ENCODE assay signal across 8 cellular contexts in genomic region chr19:45887311-45887710, GRCh38. TPM values are rescaled to one million over a fixed set of nuclear protein-coding genes. Genes with fewer than 3 reads are reported as not detected.
DNase-seq lines count a peak whose midpoint lies in the region; ATAC-seq and TF ChIP-seq lines count a peak whose summit lies in the region.

No MANE protein-coding gene starts in this region.

- peak overlapping the region; percentile 85 for H3K4me3 Mint-ChIP-seq in activated CD4-positive, alpha-beta memory T cell treated with anti-CD3 and anti-CD28 coated beads for 36 hours
- peak overlapping the region; percentile 96 for H3K4me3 Mint-ChIP-seq in glutamatergic neuron (ENCODE audit: unreplicated experiment)

- DNase-seq in HCT116 (ENCODE audit: low read depth, low spot score) (no peak), glutamatergic neuron (no peak), smooth muscle cell (lab: John Stamatoyannopoulos, UW; ENCODE audit: unreplicated experiment) (no peak), hepatic stellate cell (ENCODE audit: low spot score) (no peak), NCI-H1930 (lab: John Stamatoyannopoulos, UW) (no peak)
- no peak for DNase-seq in activated CD4-positive, alpha-beta memory T cell treated with anti-CD3 and anti-CD28 coated beads for 36 hours

- no peaks in the 10 kb centered on the region for H3K27me3 Mint-ChIP-seq in activated CD4-positive, alpha-beta memory T cell treated with anti-CD3 and anti-CD28 coated beads for 36 hours
- peaks cover 5% of the 10 kb centered on the region for H3K27me3 Mint-ChIP-seq in glutamatergic neuron (ENCODE audit: unreplicated experiment)

- no peaks in the 10 kb centered on the region for H3K9me3 Mint-ChIP-seq in activated CD4-positive, alpha-beta memory T cell treated with anti-CD3 and anti-CD28 coated beads for 36 hours
- H3K9me3 Mint-ChIP-seq in glutamatergic neuron (ENCODE audit: unreplicated experiment), result peaks cover 5% of the 10 kb centered on the region

- H3F3A ChIP-seq in smooth muscle cell (ENCODE audit: low read depth), result peaks cover 8% of the 10 kb centered on the region

- peak overlapping the region; percentile 71 to 75 for H3K4me3 ChIP-seq in HCT116 (replicated peaks in 1 of 2; ENCODE audit: low read depth in 1 of 2, low read length in 2 of 2)
- peak overlapping the region; percentile 67 for H3K4me3 ChIP-seq in smooth muscle cell

- WGBS in smooth muscle cell (ENCODE audit: low lambda C conversion rate), result 75% methylated on average over 5 of the region's 5 CpGs

- no peak for TF ChIP-seq RAD21 in HCT116 (IDR thresholded peaks at IDR 0.05; ENCODE audit: low read depth)

- BruUV-seq in HCT116 (replicated peaks; lab: Mats Ljungman, UMichigan), result TSS peak; percentile 87

- RAD21 ChIA-PET in HCT116 (lab: Charles Lee; ENCODE audit: low non-redundant PET in 1 of 2, low total read pairs in 2 of 2, uncharacterized antibody in 2 of 2, unreplicated experiment in 2 of 2), result interaction anchor here in 1 of 2 experiments (1.0 kb wide), 1 partner anchor 15 kb away, joined by 3 read pairs; the partner anchor contains the start of gene MYPOP

- TF ChIP-seq POLR2A in HCT116 (IDR thresholded peaks at IDR 0.05; ENCODE audit: borderline replicate concordance, extremely low read depth, insufficient read depth, insufficient read length), result no peak

- H3K4me1 ChIP-seq in HCT116 (ENCODE audit: control insufficient read depth in 1 of 2, insufficient read depth in 2 of 2, low read length in 2 of 2) (peaks cover 11 to 32% of the 10 kb centered on the region in 2 experiments), smooth muscle cell (ENCODE audit: low read depth) (peaks cover 18% of the 10 kb centered on the region)

- H3K9me3 ChIP-seq in HCT116 (ENCODE audit: control insufficient read depth in 1 of 2, insufficient read depth in 1 of 2, low read depth in 1 of 2, low read length in 2 of 2), result no peaks in the 10 kb centered on the region
- H3K9me3 ChIP-seq in smooth muscle cell (replicated peaks; ENCODE audit: low read depth), result no peaks in the 10 kb centered on the region

- H3K79me2 ChIP-seq in HCT116 (ENCODE audit: insufficient read depth, low read length), result peaks cover 15% of the 10 kb centered on the region
- peaks cover 18% of the 10 kb centered on the region for H3K79me2 ChIP-seq in smooth muscle cell (ENCODE audit: low read depth)

- H3K27me3 ChIP-seq in HCT116 (ENCODE audit: insufficient read depth, low read length), result no peaks in the 10 kb centered on the region
- no peaks in the 10 kb centered on the region for H3K27me3 ChIP-seq in smooth muscle cell (ENCODE audit: low read depth)

- peak overlapping the region; percentile 82 for H3K9ac ChIP-seq in HCT116 (ENCODE audit: low read length)
- H3K9ac ChIP-seq in smooth muscle cell (ENCODE audit: low read depth), result peak overlapping the region; percentile 97

- CTCF ChIA-PET in HCT116 (lab: Charles Lee), result no interaction called here
- CTCF ChIA-PET in activated CD4-positive, alpha-beta memory T cell treated with anti-CD3 and anti-CD28 coated beads for 36 hours (lab: Charles Lee), result interaction anchor here (1.0 kb wide), 1 partner anchor 16 kb away, joined by 3 read pairs; no protein-coding TSS in a partner anchor

- H3K36me3 ChIP-seq in HCT116 (ENCODE audit: control insufficient read depth in 1 of 2, insufficient read depth in 2 of 2, low read length in 2 of 2) (no peaks in the 10 kb centered on the region), smooth muscle cell (ENCODE audit: low read depth) (no peaks in the 10 kb centered on the region)

- intact Hi-C loops in HCT116 (cut with micrococcal nuclease), result loop anchor here (2.0 kb wide), 1 partner anchor 15 kb away; the partner anchor contains the start of gene MYPOP
- intact Hi-C loops in activated CD4-positive, alpha-beta memory T cell treated with anti-CD3 and anti-CD28 coated beads for 36 hours (cut with micrococcal nuclease), result no loop called here

- H3K36me3 Mint-ChIP-seq in activated CD4-positive, alpha-beta memory T cell treated with anti-CD3 and anti-CD28 coated beads for 36 hours, result peaks cover 4% of the 10 kb centered on the region
- H3K36me3 Mint-ChIP-seq in glutamatergic neuron (ENCODE audit: unreplicated experiment), result no peaks in the 10 kb centered on the region

- H4K20me1 ChIP-seq in HCT116 (ENCODE audit: insufficient read depth) (no peaks in the 10 kb centered on the region), smooth muscle cell (ENCODE audit: low read depth) (peaks cover 23% of the 10 kb centered on the region)

- ATAC-seq in HCT116, result no peak
- ATAC-seq in HG03196 (IDR thresholded peaks at IDR 0.05; ENCODE audit: unreplicated experiment), result no peak
- no peak for ATAC-seq in GM21723 (IDR thresholded peaks at IDR 0.05; ENCODE audit: unreplicated experiment)

- H2AFZ ChIP-seq in HCT116 (ENCODE audit: low read depth, low read length, poor library complexity, severe bottlenecking) (no peak overlapping the region), smooth muscle cell (ENCODE audit: low read depth) (peak overlapping the region; percentile 95)

- POLR2A ChIA-PET in HCT116 (lab: Charles Lee), result interaction anchor here (1.2 kb wide), 1 partner anchor 24 kb away, joined by 3 read pairs; the partner anchor contains the start of gene FOXA3
- POLR2A ChIA-PET in activated CD4-positive, alpha-beta memory T cell treated with anti-CD3 and anti-CD28 coated beads for 36 hours (lab: Charles Lee), result interaction anchor here (3.5 kb wide), 1 partner anchor 15 kb away, joined by 25 read pairs; the partner anchor contains the start of gene MYPOP

- H3K4me1 Mint-ChIP-seq in activated CD4-positive, alpha-beta memory T cell treated with anti-CD3 and anti-CD28 coated beads for 36 hours (ENCODE audit: low read depth), result peaks cover 18% of the 10 kb centered on the region
- H3K4me1 Mint-ChIP-seq in glutamatergic neuron (ENCODE audit: low read depth, unreplicated experiment), result peaks cover 5% of the 10 kb centered on the region

- H3K27ac Mint-ChIP-seq in activated CD4-positive, alpha-beta memory T cell treated with anti-CD3 and anti-CD28 coated beads for 36 hours, result peak overlapping the region; percentile 92
- H3K27ac Mint-ChIP-seq in glutamatergic neuron (ENCODE audit: unreplicated experiment), result peak overlapping the region; percentile 93

- no peak for TF ChIP-seq CTCF in HCT116 (IDR thresholded peaks at IDR 0.05 in 2 of 3, conservative IDR thresholded peaks at IDR 0.05 in 1 of 3; ENCODE audit: borderline replicate concordance in 1 of 3, insufficient read depth in 1 of 3, low read depth in 2 of 3, low read length in 2 of 3)
- TF ChIP-seq CTCF in glutamatergic neuron (IDR thresholded peaks at IDR 0.05; ENCODE audit: partially characterized antibody, unreplicated experiment), result no peak
- TF ChIP-seq CTCF in smooth muscle cell (IDR thresholded peaks at IDR 0.05; ENCODE audit: borderline replicate concordance, insufficient read depth, poor library complexity, severe bottlenecking), result no peak

- peak overlapping the region; percentile 91 for H3K27ac ChIP-seq in HCT116 (ENCODE audit: low read depth, low read length)
- peak overlapping the region; percentile 97 for H3K27ac ChIP-seq in smooth muscle cell (ENCODE audit: low read depth)

- no peaks in the 10 kb centered on the region for H3K9me2 ChIP-seq in HCT116 (ENCODE audit: insufficient read depth)

- H3K4me2 ChIP-seq in HCT116 (ENCODE audit: low read length), result peak overlapping the region; percentile 89
- H3K4me2 ChIP-seq in smooth muscle cell, result peak overlapping the region; percentile 89

TF ChIP-seq in HCT116, 20 proteins besides CTCF, POLR2A, EP300 and RAD21 (continues in another document):
- TF ChIP-seq FOSL1 (IDR thresholded peaks at IDR 0.05; ENCODE audit: low read depth) (no peak), YY1 (IDR thresholded peaks at IDR 0.05; ENCODE audit: extremely low read depth, insufficient replicate concordance, low read depth, low read length) (no peak), EZH2phosphoT487 (IDR thresholded peaks at IDR 0.05; ENCODE audit: borderline replicate concordance) (no peak), ATF3 (IDR thresholded peaks at IDR 0.05) (no peak), CBX3 (IDR thresholded peaks at IDR 0.05; ENCODE audit: low read depth) (no peak), SIN3A (IDR thresholded peaks at IDR 0.05; ENCODE audit: low read depth) (no peak)

RNA-seq across cellular contexts. Expression of gene IRF2BP1, which starts 1.4 kb away (rescaled TPM):
- total RNA-seq in HCT116 (2021; ENCODE audit: unreplicated experiment) (33.9 TPM), glutamatergic neuron (ENCODE audit: unreplicated experiment) (19.2 TPM), smooth muscle cell (10.4 and 19.0 TPM in 2 replicates)
- polyA plus RNA-seq in HCT116 (2012), result 18.9 and 19.0 TPM in 2 replicates
- 10 to 100 TPM; 14.2 to 14.7 TPM for total RNA-seq in activated CD4-positive, alpha-beta memory T cell treated with anti-CD3 and anti-CD28 coated beads for 36 hours
- 11.2 and 12.9 TPM in 2 replicates for polyA plus RNA-seq in smooth muscle cell

RNA-seq across cellular contexts. Expression of gene MYPOP, which starts 15.1 kb away (rescaled TPM):
- 10.8 TPM for total RNA-seq in HCT116 (2021; ENCODE audit: unreplicated experiment)
- polyA plus RNA-seq in HCT116 (2012), result 4.9 and 5.7 TPM in 2 replicates
- total RNA-seq in activated CD4-positive, alpha-beta memory T cell treated with anti-CD3 and anti-CD28 coated beads for 36 hours, result 1 to 10 TPM; 6.8 to 6.9 TPM
- total RNA-seq in glutamatergic neuron (ENCODE audit: unreplicated experiment), result 7.1 TPM
- 1.6 and 3.9 TPM in 2 replicates for total RNA-seq in smooth muscle cell
- 2.1 and 3.5 TPM in 2 replicates for polyA plus RNA-seq in smooth muscle cell

RNA-seq across cellular contexts. Expression of gene FOXA3, which starts 23.2 kb away (rescaled TPM):
- 5.8 TPM for total RNA-seq in HCT116 (2021; ENCODE audit: unreplicated experiment)
- 6.5 and 7.2 TPM in 2 replicates for polyA plus RNA-seq in HCT116 (2012)
- total RNA-seq in activated CD4-positive, alpha-beta memory T cell treated with anti-CD3 and anti-CD28 coated beads for 36 hours, result under 1 TPM; 0.29 to 0.48 TPM
- 1.0 TPM for total RNA-seq in glutamatergic neuron (ENCODE audit: unreplicated experiment)
- total RNA-seq in smooth muscle cell, result 0.13 and 0.76 TPM in 2 replicates
- polyA plus RNA-seq in smooth muscle cell, result 0.50 and 0.65 TPM in 2 replicates

RNA-seq across cellular contexts. Expression of gene SYMPK, which starts 24.4 kb away (rescaled TPM):
- 117 TPM for total RNA-seq in HCT116 (2021; ENCODE audit: unreplicated experiment)
- 97.3 and 102 TPM in 2 replicates for polyA plus RNA-seq in HCT116 (2012)
- total RNA-seq in activated CD4-positive, alpha-beta memory T cell treated with anti-CD3 and anti-CD28 coated beads for 36 hours, result 10 to 100 TPM; 87.8 to 91.6 TPM
- total RNA-seq in glutamatergic neuron (ENCODE audit: unreplicated experiment), result 78.1 TPM
- 30.9 and 33.3 TPM in 2 replicates for total RNA-seq in smooth muscle cell
- polyA plus RNA-seq in smooth muscle cell, result 28.6 and 34.1 TPM in 2 replicates

RNA-seq across cellular contexts. Expression of gene NANOS2, which starts 27.3 kb away (rescaled TPM):
- total RNA-seq in HCT116 (2021; ENCODE audit: unreplicated experiment), result not detected
- not detected in 2 replicates for polyA plus RNA-seq in HCT116 (2012)
- total RNA-seq in activated CD4-positive, alpha-beta memory T cell treated with anti-CD3 and anti-CD28 coated beads for 36 hours, result not detected
- not detected for total RNA-seq in glutamatergic neuron (ENCODE audit: unreplicated experiment)
- not detected in 2 replicates for total RNA-seq in smooth muscle cell
- polyA plus RNA-seq in smooth muscle cell, result not detected in 2 replicates
